In the genomic region with DNA sequence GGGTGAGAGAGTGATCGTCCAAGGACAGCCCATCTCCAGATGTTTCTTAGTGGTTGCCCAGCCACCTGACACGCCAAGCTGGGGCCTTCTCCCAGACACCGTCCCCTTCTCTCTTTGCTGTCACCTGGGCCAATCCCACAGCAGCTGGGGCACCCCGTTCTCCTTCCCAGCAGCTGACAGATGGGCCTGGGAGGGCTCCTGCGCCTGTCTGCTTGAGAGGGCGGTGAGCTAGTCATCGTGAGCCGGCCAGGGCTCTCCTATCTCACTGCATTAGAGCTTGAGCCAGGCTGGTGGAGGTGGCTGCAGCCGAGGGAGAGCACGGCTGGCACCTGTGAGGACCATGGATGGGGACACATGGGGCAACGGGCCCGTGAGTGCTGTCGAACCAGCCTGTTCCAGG, we compare ENCODE assay signal across 28 cellular contexts. TPM values are rescaled to one million over a fixed set of nuclear protein-coding genes. Genes with fewer than 3 reads are reported as not detected.
DNase-seq lines count a peak whose midpoint lies in the region; ATAC-seq, FAIRE-seq and TF ChIP-seq lines count a peak whose summit lies in the region.
"Had no signal": no experiment of that assay in that cellular context is flagged by ENCODE, and none has a peak within 500 bp of the region (broad histone marks: within the 10 kb centered on the region; RNA-seq: fewer than 3 reads in every experiment).

No MANE protein-coding gene starts in this region.

- H3K4me1 ChIP-seq in upper lobe of right lung, result no peaks in the 10 kb centered on the region
- H3K4me1 ChIP-seq: ascending aorta, HAP-1, upper lobe of left lung had no signal

- H3K27me3 Mint-ChIP-seq in activated CD4-positive, alpha-beta T cell treated with anti-CD3 and anti-CD28 coated beads, Interleukin-2, amount 10 ng/mL, durations not matched to agents 24 days and 14 days, result no peaks in the 10 kb centered on the region
- H3K27me3 Mint-ChIP-seq in WTC11 (ENCODE audit: low read depth) (no peaks in the 10 kb centered on the region), neural crest cell (ENCODE audit: low read depth) (no peaks in the 10 kb centered on the region)
- H3K27me3 Mint-ChIP-seq: activated CD8-positive, alpha-beta T cell treated with anti-CD3 and anti-CD28 coated beads for 36 hours; memory B cell; naive B cell; stimulated activated naive CD8-positive, alpha-beta T cell treated with anti-CD3 and anti-CD28 coated beads, Interleukin-15, Interleukin-2, amounts not matched to agents 100 ng/mL and 50 ng/mL, for 24 hours had no signal

- peaks cover 8% of the 10 kb centered on the region for H3K36me3 ChIP-seq in upper lobe of right lung
- H3K36me3 ChIP-seq: BE2C, HAP-1 had no signal

- no peak for DNase-seq in activated CD4-positive, alpha-beta T cell treated with anti-CD3 and anti-CD28 coated beads, Interleukin-2, amount 10 ng/mL, durations not matched to agents 24 days and 14 days
- no peak for DNase-seq in activated CD4-positive, alpha-beta T cell treated with anti-CD3 and anti-CD28 coated beads, Interleukin-2, amount 50 U/mL, for 48 hours
- DNase-seq in WTC11 (ENCODE audit: low spot score), result no peak
- no peak for DNase-seq in neural crest cell (ENCODE audit: low read depth, low spot score)
- no peak for DNase-seq in CD1c-positive myeloid dendritic cell (ENCODE audit: extremely low spot score)
- no peak for DNase-seq in RCC 7860 (ENCODE audit: low spot score)
- DNase-seq in upper lobe of right lung, result no peak
- DNase-seq: activated CD8-positive, alpha-beta T cell treated with anti-CD3 and anti-CD28 coated beads for 36 hours; activated naive CD4-positive, alpha-beta T cell treated with anti-CD3 and anti-CD28 coated beads, Interleukin-2, amount 50 U/mL, for 16 hours; BE2C; effector memory CD4-positive, alpha-beta T cell; left cardiac atrium; naive B cell; NCI-H1417; NCI-H748 treated with DMSO at 0.1 percent for 48 hours; PC-3; SIG-M5; small intestine; upper lobe of left lung had no signal

- no peaks in the 10 kb centered on the region for H3K9me3 ChIP-seq in upper lobe of right lung
- H3K9me3 ChIP-seq: ascending aorta, BE2C, HAP-1, upper lobe of left lung had no signal

- H3K27ac ChIP-seq in temporal lobe (ENCODE audit: low read depth, low read length), result peak overlapping the region; percentile 67
- no peak overlapping the region for H3K27ac ChIP-seq in upper lobe of right lung
- H3K27ac ChIP-seq: ascending aorta, upper lobe of left lung, VCaP had no signal

- peaks cover 2% of the 10 kb centered on the region for H3K4me1 Mint-ChIP-seq in activated CD4-positive, alpha-beta T cell treated with anti-CD3 and anti-CD28 coated beads, Interleukin-2, amount 10 ng/mL, durations not matched to agents 24 days and 14 days
- peaks cover 23% of the 10 kb centered on the region for H3K4me1 Mint-ChIP-seq in WTC11
- H3K4me1 Mint-ChIP-seq in neural crest cell, result peaks cover 23% of the 10 kb centered on the region

- TF ChIP-seq CTCF in WTC11 (IDR thresholded peaks at IDR 0.05), result no peak
- TF ChIP-seq CTCF in neural crest cell (conservative IDR thresholded peaks at IDR 0.05), result no peak
- no peak for TF ChIP-seq CTCF in upper lobe of right lung (IDR thresholded peaks at IDR 0.05)

- POLR2A ChIA-PET in WTC11 (lab: Charles Lee), result no interaction called here

- CTCF ChIA-PET in WTC11 (lab: Charles Lee), result interaction anchor here (0.6 to 1.7 kb wide), 3 partner anchors 21 to 143 kb away, joined by 3 to 7 read pairs (median 3); no protein-coding TSS in a partner anchor

- no peak for ATAC-seq in WTC11
- ATAC-seq in upper lobe of right lung, result no peak
- ATAC-seq: activated CD8-positive, alpha-beta T cell treated with anti-CD3 and anti-CD28 coated beads for 36 hours; left cardiac atrium; PC-3 had no signal

- H3K36me3 Mint-ChIP-seq in activated CD4-positive, alpha-beta T cell treated with anti-CD3 and anti-CD28 coated beads, Interleukin-2, amount 10 ng/mL, durations not matched to agents 24 days and 14 days (ENCODE audit: low read depth), result peaks cover 6% of the 10 kb centered on the region
- H3K36me3 Mint-ChIP-seq in WTC11 (no peaks in the 10 kb centered on the region; the same call in 1 of the 2 replicates), neural crest cell (ENCODE audit: low read depth) (peaks cover 3% of the 10 kb centered on the region)

- no peak for FAIRE-seq in RCC 7860 (lab: Jason Lieb, UNC)
- FAIRE-seq: D721Med, GM18507, HTR-8/SVneo, small intestine had no signal

- no peak overlapping the region for H3K4me3 ChIP-seq in upper lobe of right lung
- H3K4me3 ChIP-seq: ascending aorta, HAP-1, upper lobe of left lung had no signal

- H3K27ac Mint-ChIP-seq in activated CD4-positive, alpha-beta T cell treated with anti-CD3 and anti-CD28 coated beads, Interleukin-2, amount 10 ng/mL, durations not matched to agents 24 days and 14 days, result peak overlapping the region; percentile 32
- H3K27ac Mint-ChIP-seq in WTC11 (peak overlapping the region; percentile 74), neural crest cell (ENCODE audit: unreplicated experiment) (peak overlapping the region; percentile 75)
- H3K27ac Mint-ChIP-seq: memory B cell; stimulated activated naive CD8-positive, alpha-beta T cell treated with anti-CD3 and anti-CD28 coated beads, Interleukin-15, Interleukin-2, amounts not matched to agents 100 ng/mL and 50 ng/mL, for 24 hours had no signal

- H3K9me3 Mint-ChIP-seq in activated CD4-positive, alpha-beta T cell treated with anti-CD3 and anti-CD28 coated beads, Interleukin-2, amount 10 ng/mL, durations not matched to agents 24 days and 14 days, result no peaks in the 10 kb centered on the region
- H3K9me3 Mint-ChIP-seq in WTC11 (no peaks in the 10 kb centered on the region), neural crest cell (no peaks in the 10 kb centered on the region)
- H3K9me3 Mint-ChIP-seq: activated CD8-positive, alpha-beta T cell treated with anti-CD3 and anti-CD28 coated beads for 36 hours; memory B cell; naive B cell; stimulated activated naive CD8-positive, alpha-beta T cell treated with anti-CD3 and anti-CD28 coated beads, Interleukin-15, Interleukin-2, amounts not matched to agents 100 ng/mL and 50 ng/mL, for 24 hours had no signal

- H3K27me3 ChIP-seq in upper lobe of right lung, result no peaks in the 10 kb centered on the region
- H3K27me3 ChIP-seq: ascending aorta, BE2C, upper lobe of left lung had no signal

- intact Hi-C loops in activated CD4-positive, alpha-beta T cell treated with anti-CD3 and anti-CD28 coated beads, Interleukin-2, amount 10 ng/mL, durations not matched to agents 24 days and 14 days (cut with micrococcal nuclease), result no loop called here
- intact Hi-C loops in upper lobe of right lung (cut with DNase I), result no loop called here

- H3K4me3 Mint-ChIP-seq in activated CD4-positive, alpha-beta T cell treated with anti-CD3 and anti-CD28 coated beads, Interleukin-2, amount 10 ng/mL, durations not matched to agents 24 days and 14 days, result no peak overlapping the region
- no peak overlapping the region for H3K4me3 Mint-ChIP-seq in WTC11
- no peak overlapping the region for H3K4me3 Mint-ChIP-seq in neural crest cell
- H3K4me3 Mint-ChIP-seq: activated CD8-positive, alpha-beta T cell treated with anti-CD3 and anti-CD28 coated beads for 36 hours; memory B cell; naive B cell; stimulated activated naive CD8-positive, alpha-beta T cell treated with anti-CD3 and anti-CD28 coated beads, Interleukin-15, Interleukin-2, amounts not matched to agents 100 ng/mL and 50 ng/mL, for 24 hours had no signal

TF ChIP-seq in WTC11, 78 proteins besides CTCF, POLR2A, EP300 and RAD21:
- no peak for TF ChIP-seq ZNF416 (CRISPR knock-in tag; IDR thresholded peaks at IDR 0.05)
- TF ChIP-seq ZNF671 (CRISPR knock-in tag; IDR thresholded peaks at IDR 0.05), result no peak
- no peak for TF ChIP-seq ERG (CRISPR knock-in tag; IDR thresholded peaks at IDR 0.05)
- TF ChIP-seq TEAD4 (CRISPR knock-in tag; IDR thresholded peaks at IDR 0.05), result no peak

RNA-seq across cellular contexts. Expression of gene RAB11FIP3, which starts 41.2 kb away (rescaled TPM):
- 40.2 and 40.5 TPM in 2 replicates for total RNA-seq in activated CD4-positive, alpha-beta T cell treated with anti-CD3 and anti-CD28 coated beads, Interleukin-2, amount 10 ng/mL, durations not matched to agents 24 days and 14 days
- 37.1 to 38.6 TPM (median 37.9 TPM) in 3 replicates for total RNA-seq in WTC11 (2021)
- 70.5 and 72.2 TPM in 2 replicates for total RNA-seq in neural crest cell
- total RNA-seq in temporal lobe, result 29.0 TPM
- total RNA-seq in upper lobe of right lung, result 44.1 TPM
